In genomic region chr18:54479365-54479764, GRCh38 we compare ENCODE assay signal across 19 cellular contexts.
DNase-seq lines count a peak whose midpoint lies in the region; ATAC-seq and TF ChIP-seq lines count a peak whose summit lies in the region.
"Had no signal": no experiment of that assay in that cellular context is flagged by ENCODE, and none has a peak within 500 bp of the region (broad histone marks: within the 10 kb centered on the region; RNA-seq: fewer than 3 reads in every experiment).

No MANE protein-coding gene starts in this region.

- no peaks in the 10 kb centered on the region for H3K4me1 Mint-ChIP-seq in stimulated activated naive CD8-positive, alpha-beta T cell treated with anti-CD3 and anti-CD28 coated beads, Interleukin-15, amount 100 ng/mL, for 72 hours

- H3K27me3 ChIP-seq in A673 (replicated peaks; ENCODE audit: insufficient read depth, low read depth, low read length, poor library complexity), result peaks cover 56% of the 10 kb centered on the region
- no peaks in the 10 kb centered on the region; the same call in 1 of the 2 replicates for H3K27me3 ChIP-seq in GM23248 (replicated peaks; ENCODE audit: insufficient read depth)

- H3K4me2 ChIP-seq in GM23248 (ENCODE audit: unreplicated experiment), result no peak overlapping the region

- H3K27ac Mint-ChIP-seq in stimulated activated naive CD8-positive, alpha-beta T cell treated with anti-CD3 and anti-CD28 coated beads, Interleukin-15, amount 100 ng/mL, for 72 hours, result no peak overlapping the region
- H3K27ac Mint-ChIP-seq: activated naive CD4-positive, alpha-beta T cell treated with anti-CD3 and anti-CD28 coated beads, Interleukin-2, amount 50 U/mL, for 72 hours; nephron progenitor cell had no signal

- no peaks in the 10 kb centered on the region for H3K36me3 ChIP-seq in A673 (ENCODE audit: insufficient read depth, low read length, poor library complexity, severe bottlenecking)
- H3K36me3 ChIP-seq in GM23248 (ENCODE audit: low read depth), result no peaks in the 10 kb centered on the region
- H3K36me3 ChIP-seq: WERI-Rb-1 had no signal

- H3K4me1 ChIP-seq in A673 (ENCODE audit: insufficient read depth, low read length, poor library complexity, severe bottlenecking) (no peaks in the 10 kb centered on the region), GM23248 (ENCODE audit: insufficient read depth) (no peaks in the 10 kb centered on the region)

- H3K79me2 ChIP-seq in GM23248 (ENCODE audit: insufficient read depth), result no peaks in the 10 kb centered on the region

- BruUV-seq in A673 (replicated peaks; lab: Mats Ljungman, UMichigan), result no TSS peak

- CTCF ChIA-PET in A673 (lab: Charles Lee), result no interaction called here

- ATAC-seq in stimulated activated naive CD8-positive, alpha-beta T cell treated with anti-CD3 and anti-CD28 coated beads, Interleukin-15, amount 100 ng/mL, for 72 hours, result no peak
- ATAC-seq: activated naive CD4-positive, alpha-beta T cell treated with anti-CD3 and anti-CD28 coated beads, Interleukin-2, amount 50 U/mL, for 72 hours; left ventricle myocardium superior had no signal

- no peaks in the 10 kb centered on the region for H4K20me1 ChIP-seq in GM23248 (ENCODE audit: insufficient read depth)

- H3K9me3 Mint-ChIP-seq in stimulated activated naive CD8-positive, alpha-beta T cell treated with anti-CD3 and anti-CD28 coated beads, Interleukin-15, amount 100 ng/mL, for 72 hours, result no peaks in the 10 kb centered on the region
- H3K9me3 Mint-ChIP-seq: activated naive CD4-positive, alpha-beta T cell treated with anti-CD3 and anti-CD28 coated beads, Interleukin-2, amount 50 U/mL, for 72 hours; nephron progenitor cell had no signal

- POLR2A ChIA-PET in A673 (lab: Charles Lee; ENCODE audit: low non-redundant PET), result no interaction called here

- H3K4me3 ChIP-seq in A673 (ENCODE audit: low read depth, low read length, poor library complexity, severe bottlenecking), result no peak overlapping the region
- no peak overlapping the region for H3K4me3 ChIP-seq in GM23248
- H3K4me3 ChIP-seq in coronary artery, result no peak overlapping the region

- H3K27ac ChIP-seq in A673 (ENCODE audit: low read depth, low read length, poor library complexity, severe bottlenecking) (no peak overlapping the region), GM23248 (no peak overlapping the region), coronary artery (no peak overlapping the region)
- H3K27ac ChIP-seq: WERI-Rb-1 had no signal

- no peak overlapping the region for H2AFZ ChIP-seq in GM23248

- intact Hi-C loops in A673 (cut with micrococcal nuclease; ENCODE audit: unreplicated experiment), result no loop called here

- TF ChIP-seq CTCF in A673 (conservative IDR thresholded peaks at IDR 0.05; ENCODE audit: low read depth, low read length) (no peak), coronary artery (IDR thresholded peaks at IDR 0.05) (no peak)

- H3K4me3 Mint-ChIP-seq in stimulated activated naive CD8-positive, alpha-beta T cell treated with anti-CD3 and anti-CD28 coated beads, Interleukin-15, amount 100 ng/mL, for 72 hours, result no peak overlapping the region
- H3K4me3 Mint-ChIP-seq: nephron progenitor cell had no signal

- H3K9ac ChIP-seq in GM23248, result no peak overlapping the region

- H3F3A ChIP-seq in GM23248 (ENCODE audit: insufficient read depth), result no peaks in the 10 kb centered on the region

- peaks cover 14% of the 10 kb centered on the region for H3K27me3 Mint-ChIP-seq in stimulated activated naive CD8-positive, alpha-beta T cell treated with anti-CD3 and anti-CD28 coated beads, Interleukin-15, amount 100 ng/mL, for 72 hours

- 23 to 29% methylated on average over 5 of the region's 5 CpGs for WGBS in GM23248 (ENCODE audit: low coverage in 1 of 2, low lambda C conversion rate in 2 of 2, missing lambda C conversion rate in 2 of 2), 2 experiments

- no peaks in the 10 kb centered on the region for H3K9me2 ChIP-seq in GM23248 (ENCODE audit: insufficient read depth)

- in situ Hi-C loops in GM23248 (cut with MboI), result no loop called here

- H3K9me3 ChIP-seq in A673 (ENCODE audit: low read depth, low read length, poor library complexity, severe bottlenecking) (no peaks in the 10 kb centered on the region), GM23248 (ENCODE audit: low read depth) (no peaks in the 10 kb centered on the region)

- DNase-seq in A673 (ENCODE audit: low spot score), result peak; percentile 44
- peak; percentile 17 for DNase-seq in GM23248
- DNase-seq in amniotic epithelial cell (ENCODE audit: low read depth), result peak; percentile 0
- DNase-seq in iPS-NIHi11 (ENCODE audit: low spot score), result peak; percentile 17
- no peak for DNase-seq in NCI-H128 (lab: John Stamatoyannopoulos, UW; ENCODE audit: unreplicated experiment)
- DNase-seq in stimulated activated naive CD8-positive, alpha-beta T cell treated with anti-CD3 and anti-CD28 coated beads, Interleukin-15, amount 100 ng/mL, for 72 hours, result no peak
- DNase-seq in coronary artery (ENCODE audit: low spot score), result no peak
- DNase-seq: activated CD4-positive, alpha-beta T cell treated with anti-CD3 and anti-CD28 coated beads, Interleukin-2, amount 50 U/mL, for 1 hour; effector CD4-positive, alpha-beta T cell; left ventricle myocardium superior; MM.1S; NCI-H1694 treated with DMSO at 0.1 percent for 48 hours; NCI-H226; nephron progenitor cell; posterior cingulate gyrus; substantia nigra; T-helper 2 cell; WERI-Rb-1 had no signal

Comparison
In these comparisons a context has a peak if more than half of its experiments do, and no peak if none do; other contexts are left out.
1. DNase-seq: peak in A673 (single experiment), GM23248 (single experiment), amniotic epithelial cell (single experiment) and iPS-NIHi11 (single experiment); none in NCI-H128 (single experiment), stimulated activated naive CD8-positive, alpha-beta T cell treated with anti-CD3 and anti-CD28 coated beads, Interleukin-15, amount 100 ng/mL, for 72 hours (0 of 2) and coronary artery (single experiment).